ENCODE assay signal across 8 cellular contexts in genomic region chr17:17497065-17497844, GRCh38. TPM values are rescaled to one million over a fixed set of nuclear protein-coding genes. Genes with fewer than 3 reads are reported as not detected.
DNase-seq lines count a peak whose midpoint lies in the region; ATAC-seq and TF ChIP-seq lines count a peak whose summit lies in the region.

No MANE protein-coding gene starts in this region.

- H3K23ac ChIP-seq in mesenchymal stem cell (ENCODE audit: low read length in 2 of 2) = no peak overlapping the region

- H2AK5ac ChIP-seq in mesenchymal stem cell (ENCODE audit: low read length, severe bottlenecking) = no peak overlapping the region

- peaks cover 2% of the 10 kb centered on the region for H3K79me1 ChIP-seq in mesenchymal stem cell (replicated peaks; ENCODE audit: low read length, poor library complexity, severe bottlenecking)

- H3K4me1 Mint-ChIP-seq in activated naive CD8-positive, alpha-beta T cell treated with anti-CD3 and anti-CD28 coated beads, Interleukin-2, amount 10 ng/mL, durations not matched to agents 7 days and 5 days = peaks cover 13% of the 10 kb centered on the region
- H3K4me1 Mint-ChIP-seq in activated naive CD8-positive, alpha-beta T cell treated with anti-CD3 and anti-CD28 coated beads for 36 hours = peaks cover 9% of the 10 kb centered on the region
- peaks cover 14% of the 10 kb centered on the region for H3K4me1 Mint-ChIP-seq in activated T-helper 1 cell treated with anti-CD3 and anti-CD28 coated beads, Interleukin-12 subunit alpha, Interleukin-12 subunit beta, Interleukin-2, Interleukin-4 antibody, amounts not matched to agents 30 ng/mL and 10 ng/mL and 1 ng/mL, durations not matched to agents 14 hours and 24 hours and 36 hours (ENCODE audit: low read depth)
- peaks cover 13% of the 10 kb centered on the region for H3K4me1 Mint-ChIP-seq in type B pancreatic cell (ENCODE audit: unreplicated experiment)

- intact Hi-C loops in activated T-helper 1 cell treated with anti-CD3 and anti-CD28 coated beads, Interleukin-12 subunit alpha, Interleukin-12 subunit beta, Interleukin-2, Interleukin-4 antibody, amounts not matched to agents 30 ng/mL and 10 ng/mL and 1 ng/mL, durations not matched to agents 14 hours and 24 hours and 36 hours (cut with micrococcal nuclease) = loop anchor here (1.0 to 10.0 kb wide), 6 partner anchors 56 to 538 kb away; partner anchors contain the start of genes ATPAF2, DRC3, GID4 and TOM1L2

- H2BK12ac ChIP-seq in mesenchymal stem cell (ENCODE audit: low read length in 2 of 2) = no peak overlapping the region

- H2BK5ac ChIP-seq in mesenchymal stem cell (ENCODE audit: low read depth, low read length, poor library complexity, severe bottlenecking) = no peak overlapping the region

- H4K8ac ChIP-seq in mesenchymal stem cell (ENCODE audit: low read length) = no peak overlapping the region

- H3K27me3 Mint-ChIP-seq in activated naive CD8-positive, alpha-beta T cell treated with anti-CD3 and anti-CD28 coated beads, Interleukin-2, amount 10 ng/mL, durations not matched to agents 7 days and 5 days = peaks cover 21% of the 10 kb centered on the region
- peaks cover 18% of the 10 kb centered on the region for H3K27me3 Mint-ChIP-seq in activated naive CD8-positive, alpha-beta T cell treated with anti-CD3 and anti-CD28 coated beads for 36 hours
- peaks cover 18% of the 10 kb centered on the region for H3K27me3 Mint-ChIP-seq in activated T-helper 1 cell treated with anti-CD3 and anti-CD28 coated beads, Interleukin-12 subunit alpha, Interleukin-12 subunit beta, Interleukin-2, Interleukin-4 antibody, amounts not matched to agents 30 ng/mL and 10 ng/mL and 1 ng/mL, durations not matched to agents 14 hours and 24 hours and 36 hours (ENCODE audit: insufficient read depth)
- H3K27me3 Mint-ChIP-seq in type B pancreatic cell = peaks cover 23% of the 10 kb centered on the region

- no peaks in the 10 kb centered on the region for H3K9me3 Mint-ChIP-seq in activated naive CD8-positive, alpha-beta T cell treated with anti-CD3 and anti-CD28 coated beads, Interleukin-2, amount 10 ng/mL, durations not matched to agents 7 days and 5 days
- H3K9me3 Mint-ChIP-seq in activated naive CD8-positive, alpha-beta T cell treated with anti-CD3 and anti-CD28 coated beads for 36 hours = no peaks in the 10 kb centered on the region
- no peaks in the 10 kb centered on the region for H3K9me3 Mint-ChIP-seq in activated T-helper 1 cell treated with anti-CD3 and anti-CD28 coated beads, Interleukin-12 subunit alpha, Interleukin-12 subunit beta, Interleukin-2, Interleukin-4 antibody, amounts not matched to agents 30 ng/mL and 10 ng/mL and 1 ng/mL, durations not matched to agents 14 hours and 24 hours and 36 hours
- no peaks in the 10 kb centered on the region for H3K9me3 Mint-ChIP-seq in type B pancreatic cell

- H3K14ac ChIP-seq in mesenchymal stem cell (ENCODE audit: low read length in 2 of 2) = no peak overlapping the region

- peak; percentile 20 for DNase-seq in activated naive CD8-positive, alpha-beta T cell treated with anti-CD3 and anti-CD28 coated beads, Interleukin-2, amount 10 ng/mL, durations not matched to agents 7 days and 5 days
- no peak for DNase-seq in activated naive CD8-positive, alpha-beta T cell treated with anti-CD3 and anti-CD28 coated beads for 36 hours
- no peak for DNase-seq in activated T-helper 1 cell treated with anti-CD3 and anti-CD28 coated beads, Interleukin-12 subunit alpha, Interleukin-12 subunit beta, Interleukin-2, Interleukin-4 antibody, amounts not matched to agents 30 ng/mL and 10 ng/mL and 1 ng/mL, durations not matched to agents 14 hours and 24 hours and 36 hours (ENCODE audit: low spot score)
- no peak for DNase-seq in mesenchymal stem cell
- no peak for DNase-seq in type B pancreatic cell (ENCODE audit: extremely low spot score, unreplicated experiment)
- no peak for DNase-seq in islet precursor cell
- DNase-seq in activated gamma-delta T cell (lab: John Stamatoyannopoulos, UW) = no peak

- no peak overlapping the region for H2BK120ac ChIP-seq in mesenchymal stem cell (ENCODE audit: low read depth, low read length)

- TF ChIP-seq CTCF in type B pancreatic cell (conservative IDR thresholded peaks at IDR 0.05) = no peak

- H2AFZ ChIP-seq in mesenchymal stem cell (ENCODE audit: low read depth, low read length) = no peak overlapping the region

- peaks cover 6% of the 10 kb centered on the region for H3K36me3 Mint-ChIP-seq in activated naive CD8-positive, alpha-beta T cell treated with anti-CD3 and anti-CD28 coated beads, Interleukin-2, amount 10 ng/mL, durations not matched to agents 7 days and 5 days
- H3K36me3 Mint-ChIP-seq in activated naive CD8-positive, alpha-beta T cell treated with anti-CD3 and anti-CD28 coated beads for 36 hours = peaks cover 5% of the 10 kb centered on the region
- H3K36me3 Mint-ChIP-seq in activated T-helper 1 cell treated with anti-CD3 and anti-CD28 coated beads, Interleukin-12 subunit alpha, Interleukin-12 subunit beta, Interleukin-2, Interleukin-4 antibody, amounts not matched to agents 30 ng/mL and 10 ng/mL and 1 ng/mL, durations not matched to agents 14 hours and 24 hours and 36 hours (ENCODE audit: low read depth) = peaks cover 7% of the 10 kb centered on the region
- peaks cover 5% of the 10 kb centered on the region for H3K36me3 Mint-ChIP-seq in type B pancreatic cell

- H3K36me3 ChIP-seq in mesenchymal stem cell (ENCODE audit: control insufficient read depth in 1 of 2, insufficient read depth in 2 of 2, low read depth in 1 of 2, low read length in 2 of 2) = peaks cover 6 to 8% of the 10 kb centered on the region in 2 experiments

- no peak overlapping the region for H3K18ac ChIP-seq in mesenchymal stem cell (ENCODE audit: low read depth in 1 of 2, low read length in 2 of 2)

- peaks cover 13 to 51% of the 10 kb centered on the region in 2 experiments for H3K27me3 ChIP-seq in mesenchymal stem cell (ENCODE audit: control insufficient read depth in 1 of 2, insufficient read depth in 1 of 2, low read length in 2 of 2)

- no peak overlapping the region for H3K27ac ChIP-seq in mesenchymal stem cell (ENCODE audit: low read length, poor library complexity, severe bottlenecking)

- no peak overlapping the region for H3K4ac ChIP-seq in mesenchymal stem cell (ENCODE audit: low read depth in 1 of 2, low read length in 2 of 2)

- H3K27ac Mint-ChIP-seq in activated naive CD8-positive, alpha-beta T cell treated with anti-CD3 and anti-CD28 coated beads, Interleukin-2, amount 10 ng/mL, durations not matched to agents 7 days and 5 days = peak overlapping the region; percentile 30
- no peak overlapping the region for H3K27ac Mint-ChIP-seq in activated naive CD8-positive, alpha-beta T cell treated with anti-CD3 and anti-CD28 coated beads for 36 hours
- H3K27ac Mint-ChIP-seq in activated T-helper 1 cell treated with anti-CD3 and anti-CD28 coated beads, Interleukin-12 subunit alpha, Interleukin-12 subunit beta, Interleukin-2, Interleukin-4 antibody, amounts not matched to agents 30 ng/mL and 10 ng/mL and 1 ng/mL, durations not matched to agents 14 hours and 24 hours and 36 hours = no peak overlapping the region
- no peak overlapping the region for H3K27ac Mint-ChIP-seq in type B pancreatic cell

- WGBS in mesenchymal stem cell = 41% methylated on average over 19 of the region's 19 CpGs

- no peaks in the 10 kb centered on the region for H3K9me3 ChIP-seq in mesenchymal stem cell (ENCODE audit: control insufficient read depth, low read length)

- no peak overlapping the region for H4K91ac ChIP-seq in mesenchymal stem cell (ENCODE audit: low read length)

- peak overlapping the region; percentile 40 for H3K4me2 ChIP-seq in mesenchymal stem cell (ENCODE audit: low read length, poor library complexity, severe bottlenecking)

- H2BK15ac ChIP-seq in mesenchymal stem cell (ENCODE audit: low read depth, poor library complexity, severe bottlenecking) = no peak overlapping the region

- peaks cover 20% of the 10 kb centered on the region for H3K4me1 ChIP-seq in mesenchymal stem cell (ENCODE audit: control insufficient read depth, insufficient read depth, low read depth, low read length)

- no peak for ATAC-seq in activated naive CD8-positive, alpha-beta T cell treated with anti-CD3 and anti-CD28 coated beads, Interleukin-2, amount 10 ng/mL, durations not matched to agents 7 days and 5 days (ENCODE audit: low read depth)
- no peak for ATAC-seq in HG03432 (IDR thresholded peaks at IDR 0.05; ENCODE audit: unreplicated experiment)

- peak overlapping the region; percentile 39 for H3K4me3 Mint-ChIP-seq in activated naive CD8-positive, alpha-beta T cell treated with anti-CD3 and anti-CD28 coated beads, Interleukin-2, amount 10 ng/mL, durations not matched to agents 7 days and 5 days
- H3K4me3 Mint-ChIP-seq in activated naive CD8-positive, alpha-beta T cell treated with anti-CD3 and anti-CD28 coated beads for 36 hours = no peak overlapping the region
- peak overlapping the region; percentile 40 for H3K4me3 Mint-ChIP-seq in activated T-helper 1 cell treated with anti-CD3 and anti-CD28 coated beads, Interleukin-12 subunit alpha, Interleukin-12 subunit beta, Interleukin-2, Interleukin-4 antibody, amounts not matched to agents 30 ng/mL and 10 ng/mL and 1 ng/mL, durations not matched to agents 14 hours and 24 hours and 36 hours
- H3K4me3 Mint-ChIP-seq in type B pancreatic cell = peak overlapping the region; percentile 69

- peak overlapping the region in 1 of 2 experiments; percentile 56 for H3K4me3 ChIP-seq in mesenchymal stem cell (ENCODE audit: insufficient read depth in 1 of 2, low read depth in 1 of 2, low read length in 2 of 2)

- peak overlapping the region; percentile 58 for H3K9ac ChIP-seq in mesenchymal stem cell (ENCODE audit: low read length)

- POLR2A ChIA-PET in activated naive CD8-positive, alpha-beta T cell treated with anti-CD3 and anti-CD28 coated beads, Interleukin-2, amount 10 ng/mL, durations not matched to agents 7 days and 5 days (lab: Charles Lee) = interaction anchor here (1.1 to 2.8 kb wide), 3 partner anchors 10 to 144 kb away, joined by 3 to 13 read pairs (median 11); no protein-coding TSS in a partner anchor

RNA-seq across cellular contexts. Expression of gene RASD1, which starts 1.1 kb away (rescaled TPM):
- 1 to 10 TPM; 1.3 to 2.3 TPM for total RNA-seq in activated naive CD8-positive, alpha-beta T cell treated with anti-CD3 and anti-CD28 coated beads, Interleukin-2, amount 10 ng/mL, durations not matched to agents 7 days and 5 days
- under 1 TPM; 0.31 to 0.48 TPM for total RNA-seq in activated naive CD8-positive, alpha-beta T cell treated with anti-CD3 and anti-CD28 coated beads for 36 hours
- 10.1 and 12.9 TPM in 2 replicates for total RNA-seq in activated T-helper 1 cell treated with anti-CD3 and anti-CD28 coated beads, Interleukin-12 subunit alpha, Interleukin-12 subunit beta, Interleukin-2, Interleukin-4 antibody, amounts not matched to agents 30 ng/mL and 10 ng/mL and 1 ng/mL, durations not matched to agents 14 hours and 24 hours and 36 hours
- polyA plus RNA-seq in mesenchymal stem cell (2013, experiment 1 of 2) = 0.21 TPM
- 0.15 TPM for polyA plus RNA-seq in mesenchymal stem cell (2013, experiment 2 of 2)
- 6.4 and 9.2 TPM in 2 replicates for total RNA-seq in type B pancreatic cell (ENCODE audit: low replicate concordance)

RNA-seq across cellular contexts. Expression of gene MED9, which starts 20.5 kb away (rescaled TPM):
- total RNA-seq in activated naive CD8-positive, alpha-beta T cell treated with anti-CD3 and anti-CD28 coated beads, Interleukin-2, amount 10 ng/mL, durations not matched to agents 7 days and 5 days = 10 to 100 TPM; 17.8 to 20.6 TPM
- total RNA-seq in activated naive CD8-positive, alpha-beta T cell treated with anti-CD3 and anti-CD28 coated beads for 36 hours = 10 to 100 TPM; 13.8 to 15.0 TPM
- 13.8 and 15.2 TPM in 2 replicates for total RNA-seq in activated T-helper 1 cell treated with anti-CD3 and anti-CD28 coated beads, Interleukin-12 subunit alpha, Interleukin-12 subunit beta, Interleukin-2, Interleukin-4 antibody, amounts not matched to agents 30 ng/mL and 10 ng/mL and 1 ng/mL, durations not matched to agents 14 hours and 24 hours and 36 hours
- 6.1 TPM for polyA plus RNA-seq in mesenchymal stem cell (2013, experiment 1 of 2)
- polyA plus RNA-seq in mesenchymal stem cell (2013, experiment 2 of 2) = 6.3 TPM
- total RNA-seq in type B pancreatic cell (ENCODE audit: low replicate concordance) = 19.1 and 19.3 TPM in 2 replicates
